15 cellular contexts compared by ENCODE assay signal in genomic region chr16:19860146-19861030, GRCh38. TPM values are rescaled to one million over a fixed set of nuclear protein-coding genes. Genes with fewer than 3 reads are reported as not detected.
DNase-seq lines count a peak whose midpoint lies in the region; ATAC-seq and TF ChIP-seq lines count a peak whose summit lies in the region.
"Had no signal": no experiment of that assay in that cellular context is flagged by ENCODE, and none has a peak within 500 bp of the region (broad histone marks: within the 10 kb centered on the region; RNA-seq: fewer than 3 reads in every experiment).

No MANE protein-coding gene starts in this region.

- H3K27me3 Mint-ChIP-seq in GM23338 (ENCODE audit: insufficient read depth, low read depth, poor library complexity), result peaks cover 6% of the 10 kb centered on the region
- H3K27me3 Mint-ChIP-seq: activated CD4-positive, alpha-beta T cell treated with anti-CD3 and anti-CD28 coated beads for 36 hours had no signal

- intact Hi-C loops in left ventricle myocardium inferior (cut with micrococcal nuclease), result no loop called here

- H2AFZ ChIP-seq in GM23338 (no peak overlapping the region), hepatocyte (no peak overlapping the region)

- DNase-seq in GM23338 (ENCODE audit: low spot score) (peak; percentile 88), amniotic stem cell (lab: John Stamatoyannopoulos, UW) (peak; percentile 48), hepatocyte (ENCODE audit: low spot score) (peak; percentile 39), renal cortical epithelial cell (ENCODE audit: low read depth) (peak; percentile 95), NCI-H1105 (lab: John Stamatoyannopoulos, UW) (no peak), left ventricle myocardium inferior (no peak), HUDEP-2 (lab: John Stamatoyannopoulos, UW; ENCODE audit: unreplicated experiment in 76 of 76) (no peak)
- DNase-seq: activated CD4-positive, alpha-beta T cell treated with anti-CD3 and anti-CD28 coated beads for 36 hours; foreskin fibroblast; naive thymus-derived CD4-positive, alpha-beta T cell; NCI-H1694 treated with DMSO at 0.1 percent for 48 hours; RPMI8226; upper lobe of left lung had no signal

- H3K4me3 Mint-ChIP-seq in GM23338, result peak overlapping the region; percentile 68
- H3K4me3 Mint-ChIP-seq: activated CD4-positive, alpha-beta T cell treated with anti-CD3 and anti-CD28 coated beads for 36 hours; naive thymus-derived CD4-positive, alpha-beta T cell had no signal

- H4K20me1 ChIP-seq in GM23338 (replicated peaks; ENCODE audit: insufficient read depth) (no peaks in the 10 kb centered on the region; the same call in 1 of the 2 replicates), hepatocyte (ENCODE audit: insufficient read depth, poor library complexity, severe bottlenecking) (no peaks in the 10 kb centered on the region)

- H3K9me2 ChIP-seq in GM23338 (ENCODE audit: insufficient read depth), result no peaks in the 10 kb centered on the region
- no peaks in the 10 kb centered on the region for H3K9me2 ChIP-seq in hepatocyte (replicated peaks; ENCODE audit: insufficient read depth)

- no peaks in the 10 kb centered on the region for H3K27me3 ChIP-seq in GM23338 (ENCODE audit: insufficient read depth)
- no peaks in the 10 kb centered on the region for H3K27me3 ChIP-seq in hepatocyte
- no peaks in the 10 kb centered on the region for H3K27me3 ChIP-seq in left ventricle myocardium inferior (ENCODE audit: low read depth)
- H3K27me3 ChIP-seq: upper lobe of left lung had no signal

- 55% methylated on average over 21 of the region's 21 CpGs for WGBS in hepatocyte (ENCODE audit: low lambda C conversion rate, missing lambda C conversion rate)

- ATAC-seq in GM23338 (peak; percentile 72), HG02678 (IDR thresholded peaks at IDR 0.05; ENCODE audit: unreplicated experiment) (no peak)
- ATAC-seq: activated CD4-positive, alpha-beta T cell treated with anti-CD3 and anti-CD28 coated beads for 36 hours; HCT116; naive thymus-derived CD4-positive, alpha-beta T cell had no signal

- H3K4me1 Mint-ChIP-seq in GM23338, result peaks cover 78% of the 10 kb centered on the region
- H3K4me1 Mint-ChIP-seq: activated CD4-positive, alpha-beta T cell treated with anti-CD3 and anti-CD28 coated beads for 36 hours had no signal

- H3K36me3 Mint-ChIP-seq in GM23338 (ENCODE audit: low read depth), result peaks cover 87% of the 10 kb centered on the region

- H3K4me1 ChIP-seq in GM23338 (ENCODE audit: insufficient read depth) (peaks cover 70% of the 10 kb centered on the region), hepatocyte (ENCODE audit: insufficient read depth) (no peaks in the 10 kb centered on the region), left ventricle myocardium inferior (peaks cover 50% of the 10 kb centered on the region)
- H3K4me1 ChIP-seq: upper lobe of left lung had no signal

- H3K27ac ChIP-seq in GM23338 (ENCODE audit: low read depth) (peak overlapping the region; percentile 99), hepatocyte (peak overlapping the region; percentile 65), left ventricle myocardium inferior (replicated peaks) (no peak overlapping the region)
- H3K27ac ChIP-seq: upper lobe of left lung had no signal

- no peaks in the 10 kb centered on the region for H3K9me3 Mint-ChIP-seq in GM23338

- TF ChIP-seq CTCF in GM23338 (conservative IDR thresholded peaks at IDR 0.05; ENCODE audit: low read depth in 2 of 2) (no peak), hepatocyte (IDR thresholded peaks at IDR 0.05; ENCODE audit: poor library complexity) (no peak), left ventricle myocardium inferior (IDR thresholded peaks at IDR 0.05; ENCODE audit: borderline replicate concordance) (no peak)

- H3K79me2 ChIP-seq in GM23338 (replicated peaks; ENCODE audit: insufficient read depth), result peaks cover 33% of the 10 kb centered on the region
- H3K79me2 ChIP-seq in hepatocyte, result no peaks in the 10 kb centered on the region

- H3K4me3 ChIP-seq in GM23338 (peak overlapping the region; percentile 15; the same call in 1 of the 2 replicates), hepatocyte (no peak overlapping the region), left ventricle myocardium inferior (no peak overlapping the region)
- H3K4me3 ChIP-seq: upper lobe of left lung had no signal

- peak overlapping the region; percentile 36 for H3K4me2 ChIP-seq in GM23338
- no peak overlapping the region for H3K4me2 ChIP-seq in hepatocyte

- H3K27ac Mint-ChIP-seq in GM23338, result peak overlapping the region; percentile 99
- H3K27ac Mint-ChIP-seq: activated CD4-positive, alpha-beta T cell treated with anti-CD3 and anti-CD28 coated beads for 36 hours; naive thymus-derived CD4-positive, alpha-beta T cell had no signal

- H3K36me3 ChIP-seq in GM23338 (ENCODE audit: insufficient read depth) (0 out of 2 replicates have a peak, but pooled peaks cover 10% of the 10 kb centered on the region), hepatocyte (replicated peaks; ENCODE audit: insufficient read depth, low read depth) (no peaks in the 10 kb centered on the region), left ventricle myocardium inferior (peaks cover 71% of the 10 kb centered on the region)
- H3K36me3 ChIP-seq: upper lobe of left lung had no signal

- H3F3A ChIP-seq in GM23338 (replicated peaks; ENCODE audit: low read depth), result peaks cover 29% of the 10 kb centered on the region

- no peaks in the 10 kb centered on the region for H3K9me3 ChIP-seq in hepatocyte (ENCODE audit: low read depth)
- H3K9me3 ChIP-seq in left ventricle myocardium inferior (replicated peaks), result no peaks in the 10 kb centered on the region
- H3K9me3 ChIP-seq: upper lobe of left lung had no signal

TF ChIP-seq in GM23338, 12 proteins besides CTCF, POLR2A, EP300 and RAD21:
- 0 out of 2 replicates have a peak, but pooled peaks have one; percentile 28 for TF ChIP-seq NANOG (IDR thresholded peaks at IDR 0.05; ENCODE audit: borderline replicate concordance)
- no peak for TF ChIP-seq ZNF114 (CRISPR knock-in tag; IDR thresholded peaks at IDR 0.05)
TF ChIP-seq in GM23338: peak in this region for 1.

RNA-seq across cellular contexts. Expression of gene GPRC5B, which starts 24.3 kb away (rescaled TPM):
- 57.4 and 82.5 TPM in 2 replicates for total RNA-seq in GM23338 (2014; rRNA removed; shearing (Covaris generic))
- 70.9 and 85.6 TPM in 2 replicates for polyA plus RNA-seq in GM23338 (2016; fragmentation: Nextera tagmentation; extraction: Ambion mirVana)
- 34.1 and 36.2 TPM in 2 replicates for total RNA-seq in hepatocyte
- 63.4 and 73.1 TPM in 2 replicates for polyA plus RNA-seq in hepatocyte
- total RNA-seq in renal cortical epithelial cell, result 3.8 and 34.0 TPM in 2 replicates
- total RNA-seq in left ventricle myocardium inferior, result 82.3 TPM

Comparison
In these comparisons a context has a peak if more than half of its experiments do, and no peak if none do; other contexts are left out.
1. DNase-seq: peak in GM23338 (single experiment), amniotic stem cell (single experiment), hepatocyte (single experiment) and renal cortical epithelial cell (single experiment); none in NCI-H1105 (single experiment), left ventricle myocardium inferior (single experiment) and HUDEP-2 (0 of 76).